33 cellular contexts compared by ENCODE assay signal in genomic region chr2:168767258-168767657, GRCh38. TPM values are rescaled to one million over a fixed set of nuclear protein-coding genes. Genes with fewer than 3 reads are reported as not detected.
"Had no signal": no experiment of that assay in that cellular context is flagged by ENCODE, and none has a peak within 500 bp of the region (broad histone marks: within the 10 kb centered on the region; RNA-seq: fewer than 3 reads in every experiment).

No MANE protein-coding gene starts in this region.

- H3K36me3 ChIP-seq: cardiac muscle cell, colonic mucosa, lower lobe of right lung, ovary, thyroid gland had no signal

- H3K4me3 Mint-ChIP-seq: activated B cell treated with CpG ODN at 0.5 μM for 24 hours; activated CD8-positive, alpha-beta T cell treated with anti-CD3 and anti-CD28 coated beads for 36 hours; activated naive CD4-positive, alpha-beta T cell treated with anti-CD3 and anti-CD28 coated beads, Interleukin-2, amount 50 U/mL, for 24 hours; activated naive CD8-positive, alpha-beta T cell treated with anti-CD3 and anti-CD28 coated beads, Interleukin-2, amount 50 U/mL, for 24 hours; natural killer cell treated with Interleukin-12 subunit alpha and Interleukin-12 subunit beta and Interleukin-15 and Interleukin-18, amount 100 ng/mL, for 72 hours; stimulated activated naive B cell treated with anti-CD40 and anti-IgM and Interleukin-4, amounts not matched to agents 10 μg/mL and 1 μg/mL and 100 μg/mL, for 72 hours; T-helper 2 cell treated with Interferon-gamma antibody and Interleukin-4, amounts not matched to agents 5 μg/mL and 100 μg/mL, for 36 hours had no signal

- H3K36me3 Mint-ChIP-seq: natural killer cell treated with Interleukin-12 subunit alpha and Interleukin-12 subunit beta and Interleukin-15 and Interleukin-18, amount 100 ng/mL, for 72 hours had no signal

- FAIRE-seq: endometrium, small intestine had no signal

- H3K4me3 ChIP-seq: cardiac muscle cell, colonic mucosa, heart right ventricle, left lung, lower lobe of right lung, mucosa of descending colon, ovary, right lobe of liver, stomach, thyroid gland, upper lobe of right lung had no signal

- H3K27me3 Mint-ChIP-seq: activated B cell treated with CpG ODN at 0.5 μM for 24 hours; activated CD8-positive, alpha-beta T cell treated with anti-CD3 and anti-CD28 coated beads for 36 hours; activated naive CD4-positive, alpha-beta T cell treated with anti-CD3 and anti-CD28 coated beads, Interleukin-2, amount 50 U/mL, for 24 hours; activated naive CD8-positive, alpha-beta T cell treated with anti-CD3 and anti-CD28 coated beads, Interleukin-2, amount 50 U/mL, for 24 hours; natural killer cell treated with Interleukin-12 subunit alpha and Interleukin-12 subunit beta and Interleukin-15 and Interleukin-18, amount 100 ng/mL, for 72 hours; progenitor cell of endocrine pancreas; stimulated activated naive B cell treated with anti-CD40 and anti-IgM and Interleukin-4, amounts not matched to agents 10 μg/mL and 1 μg/mL and 100 μg/mL, for 72 hours had no signal

- H3K4me1 ChIP-seq: colonic mucosa, left lung, lower lobe of right lung, right lobe of liver, upper lobe of right lung had no signal

- H3K27ac Mint-ChIP-seq: activated B cell treated with CpG ODN at 0.5 μM for 24 hours; activated CD8-positive, alpha-beta T cell treated with anti-CD3 and anti-CD28 coated beads for 36 hours; activated naive CD4-positive, alpha-beta T cell treated with anti-CD3 and anti-CD28 coated beads, Interleukin-2, amount 50 U/mL, for 24 hours; activated naive CD8-positive, alpha-beta T cell treated with anti-CD3 and anti-CD28 coated beads, Interleukin-2, amount 50 U/mL, for 24 hours; activated T-helper 2 cell treated with anti-CD3 and anti-CD28 coated beads, Interferon-gamma antibody, Interleukin-2, Interleukin-4, amounts not matched to agents 10 μg/mL and 5 μg/mL and 100 μg/mL, durations not matched to agents 14 hours and 24 hours and 36 hours; natural killer cell treated with Interleukin-12 subunit alpha and Interleukin-12 subunit beta and Interleukin-15 and Interleukin-18, amount 100 ng/mL, for 72 hours; progenitor cell of endocrine pancreas; stimulated activated naive B cell treated with anti-CD40 and anti-IgM and Interleukin-4, amounts not matched to agents 10 μg/mL and 1 μg/mL and 100 μg/mL, for 72 hours; T-helper 2 cell treated with Interferon-gamma antibody and Interleukin-4, amounts not matched to agents 5 μg/mL and 100 μg/mL, for 36 hours had no signal

- ATAC-seq: activated CD8-positive, alpha-beta T cell treated with anti-CD3 and anti-CD28 coated beads for 36 hours; activated naive CD8-positive, alpha-beta T cell treated with anti-CD3 and anti-CD28 coated beads, Interleukin-2, amount 50 U/mL, for 24 hours; left lung; lower lobe of right lung; natural killer cell treated with Interleukin-12 subunit alpha and Interleukin-12 subunit beta and Interleukin-15 and Interleukin-18, amount 100 ng/mL, for 72 hours; stimulated activated naive B cell treated with anti-CD40 and anti-IgM and Interleukin-4, amounts not matched to agents 10 μg/mL and 1 μg/mL and 100 μg/mL, for 72 hours; upper lobe of right lung had no signal

- H3K27ac ChIP-seq: colonic mucosa, heart right ventricle, left lung, lower lobe of right lung, ovary, right lobe of liver, stomach, upper lobe of right lung had no signal

- H3K9me3 Mint-ChIP-seq: activated B cell treated with CpG ODN at 0.5 μM for 24 hours; activated CD8-positive, alpha-beta T cell treated with anti-CD3 and anti-CD28 coated beads for 36 hours; activated naive CD4-positive, alpha-beta T cell treated with anti-CD3 and anti-CD28 coated beads, Interleukin-2, amount 50 U/mL, for 24 hours; activated naive CD8-positive, alpha-beta T cell treated with anti-CD3 and anti-CD28 coated beads, Interleukin-2, amount 50 U/mL, for 24 hours; activated T-helper 2 cell treated with anti-CD3 and anti-CD28 coated beads, Interferon-gamma antibody, Interleukin-2, Interleukin-4, amounts not matched to agents 10 μg/mL and 5 μg/mL and 100 μg/mL, durations not matched to agents 14 hours and 24 hours and 36 hours; natural killer cell treated with Interleukin-12 subunit alpha and Interleukin-12 subunit beta and Interleukin-15 and Interleukin-18, amount 100 ng/mL, for 72 hours; stimulated activated naive B cell treated with anti-CD40 and anti-IgM and Interleukin-4, amounts not matched to agents 10 μg/mL and 1 μg/mL and 100 μg/mL, for 72 hours; T-helper 2 cell treated with Interferon-gamma antibody and Interleukin-4, amounts not matched to agents 5 μg/mL and 100 μg/mL, for 36 hours had no signal

- H3K27me3 ChIP-seq: cardiac muscle cell, colonic mucosa, heart right ventricle, left lung, ovary, right lobe of liver, stomach, thyroid gland, upper lobe of right lung had no signal

- DNase-seq: activated B cell treated with CpG ODN at 0.5 μM for 24 hours; activated CD4-positive, alpha-beta T cell treated with anti-CD3 and anti-CD28 coated beads, Interleukin-2, amount 50 U/mL, for 1 hour; activated CD8-positive, alpha-beta T cell treated with anti-CD3 and anti-CD28 coated beads for 36 hours; activated naive CD8-positive, alpha-beta T cell treated with anti-CD3 and anti-CD28 coated beads, Interleukin-2, amount 50 U/mL, for 24 hours; activated T-cell treated with anti-CD3 and anti-CD28 coated beads, Interleukin-2, amount 50 U/mL, for 48 hours; amygdala; cerebellar nuclear complex; colonic mucosa; effector CD8-positive, alpha-beta T cell; erythroblast; foreskin melanocyte; heart right ventricle; kidney glomerular epithelial cell; left lung; lower lobe of right lung; mucosa of descending colon; ovary; right lobe of liver; small intestine; stimulated activated CD4-positive, alpha-beta T cell treated with anti-CD3 and anti-CD28 coated beads, Interleukin-1b, Interleukin-23, amount 100 ng/mL, for 48 hours; stimulated activated naive B cell treated with anti-CD40 and anti-IgM and Interleukin-4, amounts not matched to agents 10 μg/mL and 1 μg/mL and 100 μg/mL, for 72 hours; stomach; T-helper 1 cell; thyroid gland; upper lobe of right lung had no signal

- H3K9me3 ChIP-seq: colonic mucosa, heart right ventricle, left lung, lower lobe of right lung, mucosa of descending colon, ovary, right lobe of liver, stomach, thyroid gland, upper lobe of right lung had no signal

- H3K4me1 Mint-ChIP-seq: activated B cell treated with CpG ODN at 0.5 μM for 24 hours; activated naive CD4-positive, alpha-beta T cell treated with anti-CD3 and anti-CD28 coated beads, Interleukin-2, amount 50 U/mL, for 24 hours; stimulated activated naive B cell treated with anti-CD40 and anti-IgM and Interleukin-4, amounts not matched to agents 10 μg/mL and 1 μg/mL and 100 μg/mL, for 72 hours had no signal

RNA-seq across cellular contexts. Expression of gene NOSTRIN, which starts 35.2 kb away (rescaled TPM):
- total RNA-seq: activated B cell treated with CpG ODN at 0.5 μM for 24 hours; activated CD8-positive, alpha-beta T cell treated with anti-CD3 and anti-CD28 coated beads for 36 hours; activated T-helper 2 cell treated with anti-CD3 and anti-CD28 coated beads, Interferon-gamma antibody, Interleukin-2, Interleukin-4, amounts not matched to agents 10 μg/mL and 5 μg/mL and 100 μg/mL, durations not matched to agents 14 hours and 24 hours and 36 hours; myocyte; natural killer cell treated with Interleukin-12 subunit alpha and Interleukin-12 subunit beta and Interleukin-15 and Interleukin-18, amount 100 ng/mL, for 72 hours had no signal
